Comparison of ENCODE assay signal across 8 cellular contexts in the genomic region with DNA sequence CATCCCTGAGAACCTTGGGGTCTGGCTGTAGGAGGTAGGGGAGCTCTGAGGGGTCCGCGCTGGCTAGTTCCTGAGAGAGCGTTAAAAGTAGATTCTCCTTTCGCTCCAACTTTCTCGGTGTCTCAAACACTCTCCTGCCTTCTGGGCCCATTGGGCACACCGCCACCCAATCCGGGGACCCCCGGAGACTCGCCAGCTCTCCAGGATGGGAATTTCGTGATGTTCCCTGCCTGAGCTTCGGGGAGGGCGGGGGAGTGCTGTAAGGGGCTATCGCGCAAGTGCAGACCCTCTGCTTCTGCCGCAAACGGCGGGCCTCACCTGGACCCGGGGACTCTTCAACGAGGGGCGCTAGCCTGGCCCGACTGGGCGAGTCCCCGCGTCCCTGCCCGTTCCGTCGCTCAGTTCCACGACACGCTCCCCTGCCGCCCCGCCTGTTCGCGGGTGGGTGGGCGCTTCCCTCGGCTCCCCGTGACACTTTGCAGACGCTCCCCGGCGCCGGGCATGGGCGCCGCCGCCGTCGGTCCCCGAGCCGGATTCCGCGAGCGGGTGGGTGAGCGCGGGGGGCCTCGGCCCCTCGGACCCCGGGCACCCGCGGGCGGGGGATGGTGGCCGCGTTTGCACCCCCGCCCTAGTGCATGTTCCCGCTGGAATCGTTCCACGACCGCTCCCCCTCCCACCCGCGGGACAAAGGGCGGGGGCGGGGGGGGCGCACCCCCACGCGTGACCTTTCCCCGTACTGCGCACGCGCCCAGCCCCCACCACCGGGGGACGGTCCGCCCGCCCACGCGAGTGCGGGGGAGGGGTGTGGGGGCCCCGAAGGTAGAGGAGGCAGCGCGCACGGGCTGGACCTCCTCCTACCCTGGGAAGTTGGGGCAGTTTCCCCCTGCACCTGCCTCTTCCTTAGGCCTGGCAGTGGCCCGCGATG. TPM values are rescaled to one million over a fixed set of nuclear protein-coding genes. Genes with fewer than 3 reads are reported as not detected.
DNase-seq lines count a peak whose midpoint lies in the region; ATAC-seq, FAIRE-seq and TF ChIP-seq lines count a peak whose summit lies in the region.

CCDC106 (plus strand) TSS at position 481 of the 925 bp plus-strand sequence. CDS start 835 bp downstream, outside the sequence.

- no peaks in the 10 kb centered on the region for H3K9me1 ChIP-seq in K562 (ENCODE audit: control insufficient read depth, insufficient read depth, low read length)

- H3K79me2 ChIP-seq in K562 (ENCODE audit: control insufficient read depth, insufficient read depth, low read length) (peaks cover 57% of the 10 kb centered on the region), hepatocyte (peaks cover 48% of the 10 kb centered on the region)

- H3K27me3 ChIP-seq in K562 (ENCODE audit: control insufficient read depth in 2 of 2, insufficient read depth in 2 of 2, low read length in 2 of 2) = no peaks in the 10 kb centered on the region
- H3K27me3 ChIP-seq in hepatocyte = no peaks in the 10 kb centered on the region
- H3K27me3 ChIP-seq in prostate gland (replicated peaks; ENCODE audit: insufficient read depth) = no peaks in the 10 kb centered on the region

- no peak for TF ChIP-seq RAD21 in K562 (CRISPR knock-in tag; conservative IDR thresholded peaks at IDR 0.05 in 1 of 2, IDR thresholded peaks at IDR 0.05 in 1 of 2)

- H2AFZ ChIP-seq in K562 (ENCODE audit: low read depth, low read length) = peak within 1 kb of the TSS; percentile 95
- peak within 1 kb of the TSS; percentile 95 for H2AFZ ChIP-seq in hepatocyte

- no peaks in the 10 kb centered on the region for H3K9me3 ChIP-seq in K562 (replicated peaks; ENCODE audit: control insufficient read depth, insufficient read depth, low read depth, low read length)
- H3K9me3 ChIP-seq in hepatocyte (ENCODE audit: low read depth) = no peaks in the 10 kb centered on the region
- H3K9me3 ChIP-seq in prostate gland = no peaks in the 10 kb centered on the region

- in situ Hi-C loops in KBM-7 (cut with MboI; ENCODE audit: low pct_unique_long_range_greater_than_20kb, low sequenced_read_pairs) = no loop called here
- in situ Hi-C loops in K562 (cut with MboI) = loop anchor here (25.0 kb wide), 2 partner anchors 511 to 664 kb away; partner anchors contain the start of genes TNNT1 and ZSCAN5A

- H3K4me3 ChIP-seq in GM12864 (ENCODE audit: low read depth, low read length) (peak within 1 kb of the TSS; percentile 64), K562 (peak within 1 kb of the TSS; percentile 68), hepatocyte (peak within 1 kb of the TSS; percentile 99), prostate gland (peak within 1 kb of the TSS; percentile 74 to 86)

- peak within 1 kb of the TSS; percentile 89 to 98 for H3K9ac ChIP-seq in K562 (ENCODE audit: insufficient read depth in 1 of 2, low read depth in 2 of 2, low read length in 2 of 2)

- TF ChIP-seq CTCF in GM12864 (IDR thresholded peaks at IDR 0.05; ENCODE audit: low read depth, low read length, missing control alignments) (no peak), K562 (IDR thresholded peaks at IDR 0.05 in 2 of 3, conservative IDR thresholded peaks at IDR 0.05 in 1 of 3; ENCODE audit: insufficient read depth in 2 of 3, low read depth in 1 of 3, low read length in 3 of 3) (no peak), hepatocyte (IDR thresholded peaks at IDR 0.05; ENCODE audit: poor library complexity) (no peak), prostate gland (IDR thresholded peaks at IDR 0.05) (no peak)

- peak; percentile 53 for ATAC-seq in K562
- no peak for ATAC-seq in GM19328 (IDR thresholded peaks at IDR 0.05; ENCODE audit: unreplicated experiment)

- CTCF ChIA-PET in K562 (lab: Yijun Ruan, JAX; ENCODE audit: low intra/inter-chr PET ratio) = interaction anchor here (0.7 kb wide), 1 partner anchor 13 kb away, joined by 4 read pairs; no protein-coding TSS in a partner anchor

- intact Hi-C loops in K562 (cut with micrococcal nuclease) = no loop called here
- intact Hi-C loops in prostate gland (cut with DNase I) = no loop called here

- H3K4me2 ChIP-seq in K562 (ENCODE audit: insufficient read depth, low read length) (peak within 1 kb of the TSS; percentile 90), hepatocyte (peak within 1 kb of the TSS; percentile 92)

- peaks cover 49% of the 10 kb centered on the region; the same call in 2 of the 3 replicates for H3K36me3 ChIP-seq in K562 (ENCODE audit: control insufficient read depth, insufficient read depth, low read length)
- no peaks in the 10 kb centered on the region for H3K36me3 ChIP-seq in hepatocyte (replicated peaks; ENCODE audit: insufficient read depth, low read depth)
- H3K36me3 ChIP-seq in prostate gland = no peaks in the 10 kb centered on the region

- H4K20me1 ChIP-seq in K562 (replicated peaks; ENCODE audit: control insufficient read depth, insufficient read depth, low read length) = no peaks in the 10 kb centered on the region
- no peaks in the 10 kb centered on the region for H4K20me1 ChIP-seq in hepatocyte (ENCODE audit: insufficient read depth, poor library complexity, severe bottlenecking)

- WGBS in K562 (ENCODE audit: insufficient coverage, low coverage, missing lambda C conversion rate) = 3% methylated on average over 40 of the region's 89 CpGs
- 1% methylated on average over 44 of the region's 89 CpGs for WGBS in hepatocyte (ENCODE audit: low lambda C conversion rate, missing lambda C conversion rate)
- WGBS in prostate gland = 2% methylated on average over 45 of the region's 89 CpGs

- TF ChIP-seq EP300 in K562 (IDR thresholded peaks at IDR 0.05; ENCODE audit: low read length) = no peak

- BruUV-seq in K562 (replicated peaks; lab: Mats Ljungman, UMichigan) = no TSS peak

- H3K9me2 ChIP-seq in hepatocyte (replicated peaks; ENCODE audit: insufficient read depth) = no peaks in the 10 kb centered on the region

- H3K27ac ChIP-seq in K562 (ENCODE audit: extremely low read depth, low read depth, low read length) = peak within 1 kb of the TSS; percentile 90
- H3K27ac ChIP-seq in hepatocyte = peak within 1 kb of the TSS; percentile 96
- H3K27ac ChIP-seq in prostate gland = peak within 1 kb of the TSS; percentile 81 to 85

- H3K4me1 ChIP-seq in K562 (replicated peaks in 1 of 2; ENCODE audit: control insufficient read depth in 2 of 2, insufficient read depth in 2 of 2, low read length in 2 of 2) (peaks cover 25 to 78% of the 10 kb centered on the region in 2 experiments), hepatocyte (ENCODE audit: insufficient read depth) (peaks cover 18% of the 10 kb centered on the region), prostate gland (replicated peaks) (peaks cover 23% of the 10 kb centered on the region)

- FAIRE-seq in K562 (lab: Jason Lieb, UNC) = peak; percentile 76

- no peak for DNase-seq in GM12864 (ENCODE audit: low read depth)
- DNase-seq in KBM-7 = peak; percentile 80
- peak; percentile 64 for DNase-seq in SK-N-DZ (ENCODE audit: low spot score)
- DNase-seq in K562 (ENCODE audit: extremely low read depth in 1 of 4, low spot score in 3 of 4) = peak; percentile 81 to 86 (median 84)
- DNase-seq in hepatocyte (ENCODE audit: low spot score) = peak; percentile 82
- DNase-seq in prostate gland (ENCODE audit: low spot score) = peak; percentile 44
- no peak for DNase-seq in COLO829 (ENCODE audit: low spot score)

- POLR2A ChIA-PET in K562 (lab: Yijun Ruan, JAX) = interaction anchor here (0.5 to 1.8 kb wide), 11 partner anchors 10 to 612 kb away, joined by 3 to 7 read pairs (median 3); partner anchors contain the start of gene ZNF865

- TF ChIP-seq POLR2A in K562 (conservative IDR thresholded peaks at IDR 0.05) = no peak
- TF ChIP-seq POLR2A in prostate gland (IDR thresholded peaks at IDR 0.05) = peak; percentile 12

TF ChIP-seq in K562, 482 proteins besides CTCF, POLR2A, EP300 and RAD21 (continues in another document):
- TF ChIP-seq, protein P1, sequence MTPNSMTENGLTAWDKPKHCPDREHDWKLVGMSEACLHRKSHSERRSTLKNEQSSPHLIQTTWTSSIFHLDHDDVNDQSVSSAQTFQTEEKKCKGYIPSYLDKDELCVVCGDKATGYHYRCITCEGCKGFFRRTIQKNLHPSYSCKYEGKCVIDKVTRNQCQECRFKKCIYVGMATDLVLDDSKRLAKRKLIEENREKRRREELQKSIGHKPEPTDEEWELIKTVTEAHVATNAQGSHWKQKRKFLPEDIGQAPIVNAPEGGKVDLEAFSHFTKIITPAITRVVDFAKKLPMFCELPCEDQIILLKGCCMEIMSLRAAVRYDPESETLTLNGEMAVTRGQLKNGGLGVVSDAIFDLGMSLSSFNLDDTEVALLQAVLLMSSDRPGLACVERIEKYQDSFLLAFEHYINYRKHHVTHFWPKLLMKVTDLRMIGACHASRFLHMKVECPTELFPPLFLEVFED (CRISPR knock-in tag; conservative IDR thresholded peaks at IDR 0.05) = no peak
- no peak for TF ChIP-seq MAFF (IDR thresholded peaks at IDR 0.05; ENCODE audit: low read length)

RNA-seq across cellular contexts. Expression of gene CCDC106, which starts in this region (rescaled TPM):
- polyA plus RNA-seq in SK-N-DZ (2014; cell fraction: cytosol; rRNA removed) = 12.5 and 14.6 TPM in 2 replicates
- polyA plus RNA-seq in SK-N-DZ (2014; cell fraction: nucleus; rRNA removed) = 18.2 and 20.0 TPM in 2 replicates
- 5.5 and 16.0 TPM in 2 replicates for total RNA-seq in K562 (2011; cell fraction: chromatin; rRNA removed; ENCODE audit: low replicate concordance)
- 17.5 and 18.3 TPM in 2 replicates for total RNA-seq in K562 (2011; cell fraction: nucleolus; rRNA removed)
- 8.7 and 12.1 TPM in 2 replicates for total RNA-seq in K562 (2011; cell fraction: nucleoplasm; rRNA removed)
- total RNA-seq in K562 (2014; rRNA removed) (17.8 and 21.9 TPM in 2 replicates), K562 (2014; rRNA removed; fragmentation: Illumina TruSeq; extraction: Trizol) (4.2 and 7.0 TPM in 2 replicates), K562 (2015; rRNA removed; fragmentation: Illumina TruSeq; extraction: Trizol) (12.2 and 14.3 TPM in 2 replicates), K562 (2021) (27.5 and 28.2 TPM in 2 replicates), hepatocyte (13.0 and 18.3 TPM in 2 replicates), prostate gland (10 to 100 TPM; 17.7 to 70.2 TPM)
- polyA plus RNA-seq in K562 (2011; rRNA removed) (7.6 and 11.2 TPM in 2 replicates), K562 (2014; fragmentation: Illumina TruSeq; extraction: Trizol) (19.1 and 21.9 TPM in 2 replicates), K562 (2014; fragmentation: Nextera tagmentation; extraction: Ambion mirVana) (under 1 TPM in 1 of 2 experiments, not detected in 1; 0.10 TPM), K562 (2014; rRNA removed) (24.1 and 25.9 TPM in 2 replicates), hepatocyte (30.5 and 31.7 TPM in 2 replicates)
- 11.0 and 22.8 TPM in 2 replicates for polyA plus RNA-seq in K562 (2011; cell fraction: cytosol; rRNA removed)
- polyA plus RNA-seq in K562 (2011; cell fraction: nucleus; rRNA removed) = 16.4 and 27.9 TPM in 2 replicates
- polyA plus RNA-seq in K562 (2012) = 22.8 and 23.5 TPM in 2 replicates
- polyA minus RNA-seq in K562 (2011; rRNA and poly(A)+ RNA removed) = 1.8 and 1.9 TPM in 2 replicates
- 7.2 and 12.6 TPM in 2 replicates for polyA minus RNA-seq in K562 (2011; cell fraction: cytosol; rRNA and poly(A)+ RNA removed)
- 5.3 and 6.4 TPM in 2 replicates for polyA minus RNA-seq in K562 (2011; cell fraction: nucleus; rRNA and poly(A)+ RNA removed)

Comparison
In these comparisons a context has a peak if more than half of its experiments do, and no peak if none do; other contexts are left out.
1. DNase-seq: peak in KBM-7 (single experiment), SK-N-DZ (single experiment), K562 (4 of 4), hepatocyte (single experiment) and prostate gland (single experiment); none in GM12864 (single experiment) and COLO829 (single experiment).
2. Peak in every context shown above with its lines, with median percentiles within 50 percentile points of each other: H3K4me3 ChIP-seq and H3K27ac ChIP-seq.